In the genomic region with DNA sequence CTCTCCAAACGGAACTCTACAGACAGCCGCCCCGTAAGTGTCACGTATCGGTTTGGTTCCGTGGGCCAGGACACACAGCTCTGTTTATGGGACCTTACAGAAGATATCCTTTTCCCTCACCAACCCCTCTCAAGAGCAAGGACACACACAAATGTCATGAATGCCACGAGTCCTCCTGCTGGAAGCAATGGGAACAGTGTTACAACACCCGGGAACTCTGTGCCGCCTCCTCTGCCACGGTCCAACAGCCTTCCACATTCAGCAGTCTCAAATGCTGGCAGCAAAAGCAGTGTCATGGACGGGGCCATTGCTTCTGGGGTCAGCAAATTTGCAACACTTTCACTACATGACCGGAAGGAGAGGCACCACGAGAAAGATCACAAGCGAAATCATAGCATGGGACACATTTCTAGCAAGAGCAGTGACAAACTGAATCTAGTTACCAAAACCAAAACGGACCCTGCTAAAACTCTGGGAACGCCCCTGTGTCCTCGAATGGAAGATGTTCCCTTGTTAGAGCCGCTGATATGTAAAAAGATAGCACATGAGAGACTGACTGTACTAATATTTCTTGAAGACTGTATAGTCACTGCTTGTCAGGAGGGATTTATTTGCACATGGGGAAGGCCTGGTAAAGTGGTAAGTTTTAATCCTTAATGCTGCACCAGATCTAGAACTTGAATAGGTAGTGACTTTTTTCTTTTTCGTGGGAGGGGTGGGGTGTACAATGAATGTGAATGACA, we compare ENCODE assay signal across 10 cellular contexts.
A peak's percentile ranks its signal among the peaks of the same experiment; 100 is the strongest.
DNase-seq lines count a peak whose midpoint lies in the region; ATAC-seq, FAIRE-seq and TF ChIP-seq lines count a peak whose summit lies in the region.
"Had no signal": no experiment of that assay in that cellular context is flagged by ENCODE, and none has a peak within 500 bp of the region (broad histone marks: within the 10 kb centered on the region; RNA-seq: fewer than 3 reads in every experiment).

No MANE protein-coding gene starts in this region.

- peaks cover 20% of the 10 kb centered on the region for H3K4me1 Mint-ChIP-seq in WTC11
- H3K4me1 Mint-ChIP-seq: stimulated activated memory B cell treated with anti-CD40 and anti-IgM and Interleukin-4, amounts not matched to agents 10 μg/mL and 1 μg/mL and 100 μg/mL, for 72 hours had no signal

- no peaks in the 10 kb centered on the region for H3K27me3 Mint-ChIP-seq in WTC11 (ENCODE audit: low read depth)
- H3K27me3 Mint-ChIP-seq: activated naive CD8-positive, alpha-beta T cell treated with anti-CD3 and anti-CD28 coated beads, Interleukin-2, amount 10 ng/mL, durations not matched to agents 7 days and 5 days; stimulated activated memory B cell treated with anti-CD40 and anti-IgM and Interleukin-4, amounts not matched to agents 10 μg/mL and 1 μg/mL and 100 μg/mL, for 72 hours had no signal

- peak overlapping the region; percentile 64 for H3K27ac ChIP-seq in psoas muscle

- no peak overlapping the region for H3K4me3 ChIP-seq in psoas muscle

- H3K36me3 Mint-ChIP-seq in WTC11: peaks cover 13% of the 10 kb centered on the region; the same call in 1 of the 2 replicates

- H3K4me1 ChIP-seq in psoas muscle: peaks cover 14% of the 10 kb centered on the region

- no peaks in the 10 kb centered on the region for H3K9me3 Mint-ChIP-seq in WTC11
- H3K9me3 Mint-ChIP-seq: activated naive CD8-positive, alpha-beta T cell treated with anti-CD3 and anti-CD28 coated beads, Interleukin-2, amount 10 ng/mL, durations not matched to agents 7 days and 5 days; stimulated activated memory B cell treated with anti-CD40 and anti-IgM and Interleukin-4, amounts not matched to agents 10 μg/mL and 1 μg/mL and 100 μg/mL, for 72 hours had no signal

- H3K27ac Mint-ChIP-seq in WTC11: peak overlapping the region; percentile 87
- H3K27ac Mint-ChIP-seq: activated naive CD8-positive, alpha-beta T cell treated with anti-CD3 and anti-CD28 coated beads, Interleukin-2, amount 10 ng/mL, durations not matched to agents 7 days and 5 days; stimulated activated memory B cell treated with anti-CD40 and anti-IgM and Interleukin-4, amounts not matched to agents 10 μg/mL and 1 μg/mL and 100 μg/mL, for 72 hours had no signal

- H3K4me3 Mint-ChIP-seq in WTC11: no peak overlapping the region
- H3K4me3 Mint-ChIP-seq: activated naive CD8-positive, alpha-beta T cell treated with anti-CD3 and anti-CD28 coated beads, Interleukin-2, amount 10 ng/mL, durations not matched to agents 7 days and 5 days; stimulated activated memory B cell treated with anti-CD40 and anti-IgM and Interleukin-4, amounts not matched to agents 10 μg/mL and 1 μg/mL and 100 μg/mL, for 72 hours had no signal

- TF ChIP-seq CTCF in WTC11 (IDR thresholded peaks at IDR 0.05) (no peak), psoas muscle (IDR thresholded peaks at IDR 0.05) (peak; percentile 52)

- H3K27me3 ChIP-seq in psoas muscle (ENCODE audit: insufficient read depth in 3 of 3, low read length in 2 of 3): no peaks in the 10 kb centered on the region

- no peaks in the 10 kb centered on the region for H3K9me3 ChIP-seq in psoas muscle

- POLR2A ChIA-PET in WTC11 (lab: Charles Lee): no interaction called here

- CTCF ChIA-PET in WTC11 (lab: Charles Lee): interaction anchor here (0.8 to 1.0 kb wide), 3 partner anchors 12 to 163 kb away, joined by 3 to 4 read pairs (median 4); no protein-coding TSS in a partner anchor

- H3K36me3 ChIP-seq in psoas muscle (ENCODE audit: insufficient read depth in 1 of 2, low read depth in 1 of 2): peaks cover 0 to 29% of the 10 kb centered on the region in 2 donors

- DNase-seq in WTC11 (ENCODE audit: low spot score) (peak; percentile 52), left cardiac atrium (no peak), psoas muscle (peak in 1 of 2 donors; percentile 79), DMS79 (lab: John Stamatoyannopoulos, UW) (no peak), NCI-H2029 treated with DMSO at 0.1 percent for 48 hours (lab: John Stamatoyannopoulos, UW) (no peak)
- DNase-seq: activated naive CD8-positive, alpha-beta T cell treated with anti-CD3 and anti-CD28 coated beads, Interleukin-2, amount 10 ng/mL, durations not matched to agents 7 days and 5 days had no signal

- peak; percentile 33 for FAIRE-seq in G401.6 (lab: Jason Lieb, UNC)

- WGBS in psoas muscle, 3 donors: 37 to 66% (median 42%) methylated on average over 19 of the region's 19 CpGs

- intact Hi-C loops in left cardiac atrium (cut with DNase I) (loop anchor here in 1 of 2 donors (10.0 kb wide), 1 partner anchor 65 kb away; no protein-coding TSS in a partner anchor), psoas muscle (cut with DNase I) (loop anchor here in 1 of 2 donors (5.0 kb wide), 2 partner anchors 67 to 502 kb away; no protein-coding TSS in a partner anchor)

- ATAC-seq in WTC11 (peak; percentile 74), left cardiac atrium (peak; percentile 62 to 84), psoas muscle (peak; percentile 90 to 94 (median 92)), HG02678 (IDR thresholded peaks at IDR 0.05; ENCODE audit: unreplicated experiment) (no peak), GM18873 (IDR thresholded peaks at IDR 0.05; ENCODE audit: low FRiP score, unreplicated experiment) (no peak)
- ATAC-seq: stimulated activated memory B cell treated with anti-CD40 and anti-IgM and Interleukin-4, amounts not matched to agents 10 μg/mL and 1 μg/mL and 100 μg/mL, for 72 hours had no signal

TF ChIP-seq in WTC11, 78 proteins besides CTCF, POLR2A, EP300 and RAD21 (continues in another document):
- no peak for TF ChIP-seq GTF2I (CRISPR knock-in tag; conservative IDR thresholded peaks at IDR 0.05)
- TF ChIP-seq, protein P1, sequence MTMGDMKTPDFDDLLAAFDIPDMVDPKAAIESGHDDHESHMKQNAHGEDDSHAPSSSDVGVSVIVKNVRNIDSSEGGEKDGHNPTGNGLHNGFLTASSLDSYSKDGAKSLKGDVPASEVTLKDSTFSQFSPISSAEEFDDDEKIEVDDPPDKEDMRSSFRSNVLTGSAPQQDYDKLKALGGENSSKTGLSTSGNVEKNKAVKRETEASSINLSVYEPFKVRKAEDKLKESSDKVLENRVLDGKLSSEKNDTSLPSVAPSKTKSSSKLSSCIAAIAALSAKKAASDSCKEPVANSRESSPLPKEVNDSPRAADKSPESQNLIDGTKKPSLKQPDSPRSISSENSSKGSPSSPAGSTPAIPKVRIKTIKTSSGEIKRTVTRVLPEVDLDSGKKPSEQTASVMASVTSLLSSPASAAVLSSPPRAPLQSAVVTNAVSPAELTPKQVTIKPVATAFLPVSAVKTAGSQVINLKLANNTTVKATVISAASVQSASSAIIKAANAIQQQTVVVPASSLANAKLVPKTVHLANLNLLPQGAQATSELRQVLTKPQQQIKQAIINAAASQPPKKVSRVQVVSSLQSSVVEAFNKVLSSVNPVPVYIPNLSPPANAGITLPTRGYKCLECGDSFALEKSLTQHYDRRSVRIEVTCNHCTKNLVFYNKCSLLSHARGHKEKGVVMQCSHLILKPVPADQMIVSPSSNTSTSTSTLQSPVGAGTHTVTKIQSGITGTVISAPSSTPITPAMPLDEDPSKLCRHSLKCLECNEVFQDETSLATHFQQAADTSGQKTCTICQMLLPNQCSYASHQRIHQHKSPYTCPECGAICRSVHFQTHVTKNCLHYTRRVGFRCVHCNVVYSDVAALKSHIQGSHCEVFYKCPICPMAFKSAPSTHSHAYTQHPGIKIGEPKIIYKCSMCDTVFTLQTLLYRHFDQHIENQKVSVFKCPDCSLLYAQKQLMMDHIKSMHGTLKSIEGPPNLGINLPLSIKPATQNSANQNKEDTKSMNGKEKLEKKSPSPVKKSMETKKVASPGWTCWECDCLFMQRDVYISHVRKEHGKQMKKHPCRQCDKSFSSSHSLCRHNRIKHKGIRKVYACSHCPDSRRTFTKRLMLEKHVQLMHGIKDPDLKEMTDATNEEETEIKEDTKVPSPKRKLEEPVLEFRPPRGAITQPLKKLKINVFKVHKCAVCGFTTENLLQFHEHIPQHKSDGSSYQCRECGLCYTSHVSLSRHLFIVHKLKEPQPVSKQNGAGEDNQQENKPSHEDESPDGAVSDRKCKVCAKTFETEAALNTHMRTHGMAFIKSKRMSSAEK (CRISPR knock-in tag; IDR thresholded peaks at IDR 0.05; ENCODE audit: borderline replicate concordance): no peak
- TF ChIP-seq MYBL2 (CRISPR knock-in tag; IDR thresholded peaks at IDR 0.05): no peak
- TF ChIP-seq ZBTB21 (CRISPR knock-in tag; IDR thresholded peaks at IDR 0.05; ENCODE audit: borderline replicate concordance): no peak
- no peak for TF ChIP-seq ZNF121 (CRISPR knock-in tag; IDR thresholded peaks at IDR 0.05)
- TF ChIP-seq GRHL2 (CRISPR knock-in tag; IDR thresholded peaks at IDR 0.05; ENCODE audit: insufficient replicate concordance, severe bottlenecking): no peak
- no peak for TF ChIP-seq MXD4 (CRISPR knock-in tag; IDR thresholded peaks at IDR 0.05; ENCODE audit: borderline replicate concordance)
- TF ChIP-seq, protein P2, sequence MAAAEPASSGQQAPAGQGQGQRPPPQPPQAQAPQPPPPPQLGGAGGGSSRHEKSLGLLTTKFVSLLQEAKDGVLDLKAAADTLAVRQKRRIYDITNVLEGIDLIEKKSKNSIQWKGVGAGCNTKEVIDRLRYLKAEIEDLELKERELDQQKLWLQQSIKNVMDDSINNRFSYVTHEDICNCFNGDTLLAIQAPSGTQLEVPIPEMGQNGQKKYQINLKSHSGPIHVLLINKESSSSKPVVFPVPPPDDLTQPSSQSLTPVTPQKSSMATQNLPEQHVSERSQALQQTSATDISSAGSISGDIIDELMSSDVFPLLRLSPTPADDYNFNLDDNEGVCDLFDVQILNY (CRISPR knock-in tag; IDR thresholded peaks at IDR 0.05): no peak
- TF ChIP-seq JUN (CRISPR knock-in tag; IDR thresholded peaks at IDR 0.05): no peak
- no peak for TF ChIP-seq FOXK1 (CRISPR knock-in tag; IDR thresholded peaks at IDR 0.05)
- TF ChIP-seq, protein P3, sequence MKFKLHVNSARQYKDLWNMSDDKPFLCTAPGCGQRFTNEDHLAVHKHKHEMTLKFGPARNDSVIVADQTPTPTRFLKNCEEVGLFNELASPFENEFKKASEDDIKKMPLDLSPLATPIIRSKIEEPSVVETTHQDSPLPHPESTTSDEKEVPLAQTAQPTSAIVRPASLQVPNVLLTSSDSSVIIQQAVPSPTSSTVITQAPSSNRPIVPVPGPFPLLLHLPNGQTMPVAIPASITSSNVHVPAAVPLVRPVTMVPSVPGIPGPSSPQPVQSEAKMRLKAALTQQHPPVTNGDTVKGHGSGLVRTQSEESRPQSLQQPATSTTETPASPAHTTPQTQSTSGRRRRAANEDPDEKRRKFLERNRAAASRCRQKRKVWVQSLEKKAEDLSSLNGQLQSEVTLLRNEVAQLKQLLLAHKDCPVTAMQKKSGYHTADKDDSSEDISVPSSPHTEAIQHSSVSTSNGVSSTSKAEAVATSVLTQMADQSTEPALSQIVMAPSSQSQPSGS (CRISPR knock-in tag; IDR thresholded peaks at IDR 0.05; ENCODE audit: borderline replicate concordance, low read depth): no peak

Comparison
In these comparisons a context has a peak if more than half of its experiments do, and no peak if none do; other contexts are left out.
1. ATAC-seq: peak in WTC11 (single experiment), left cardiac atrium (2 of 2) and psoas muscle (4 of 4); none in HG02678 (single experiment) and GM18873 (single experiment).